Comparison of ENCODE assay signal across 30 cellular contexts in genomic region chr2:13252615-13253014, GRCh38.
"Had no signal": no experiment of that assay in that cellular context is flagged by ENCODE, and none has a peak within 500 bp of the region (broad histone marks: within the 10 kb centered on the region; RNA-seq: fewer than 3 reads in every experiment).

No MANE protein-coding gene starts in this region.

- H3K4me2 ChIP-seq: neural progenitor cell, smooth muscle cell had no signal

- DNase-seq: hypothalamus; immature natural killer cell; kidney; left colon; left lung; lower lobe of right lung; mammary epithelial cell; mesenchymal stem cell; naive thymus-derived CD8-positive, alpha-beta T cell; ovary; right lobe of liver; stimulated activated CD4-positive, alpha-beta T cell treated with anti-CD3 and anti-CD28 coated beads, Interleukin-1b, Interleukin-23, amount 100 ng/mL, for 48 hours; stimulated activated CD4-positive, alpha-beta T cell treated with anti-CD3 and anti-CD28 coated beads, Interleukin-2, amount 100 ng/mL, for 48 hours; stimulated activated CD4-positive, alpha-beta T cell treated with anti-CD3 and anti-CD28 coated beads, Interleukin-4, amount 100 ng/mL, for 4 hours; stimulated activated CD8-positive, alpha-beta memory T cell treated with anti-CD3 and anti-CD28 coated beads, Interleukin-4, amount 100 ng/mL, for 48 hours; stimulated activated naive CD4-positive, alpha-beta T cell treated with Interleukin-2 at 50 U/mL for 16 hours; stomach; testis; thyroid gland; transverse colon; upper lobe of right lung had no signal

- H3K4me1 Mint-ChIP-seq: immature natural killer cell; naive thymus-derived CD8-positive, alpha-beta T cell; nephron; neural progenitor cell; stimulated activated memory B cell treated with anti-CD40 and anti-IgM and Interleukin-4, amounts not matched to agents 10 μg/mL and 1 μg/mL and 100 μg/mL, for 72 hours had no signal

- H3K9me3 Mint-ChIP-seq: nephron; neural progenitor cell; stimulated activated memory B cell treated with anti-CD40 and anti-IgM and Interleukin-4, amounts not matched to agents 10 μg/mL and 1 μg/mL and 100 μg/mL, for 72 hours had no signal

- H3K27me3 Mint-ChIP-seq: progenitor cell of endocrine pancreas; stimulated activated memory B cell treated with anti-CD40 and anti-IgM and Interleukin-4, amounts not matched to agents 10 μg/mL and 1 μg/mL and 100 μg/mL, for 72 hours had no signal

- H3K4me3 Mint-ChIP-seq: immature natural killer cell; naive thymus-derived CD8-positive, alpha-beta T cell; nephron; neural progenitor cell; stimulated activated memory B cell treated with anti-CD40 and anti-IgM and Interleukin-4, amounts not matched to agents 10 μg/mL and 1 μg/mL and 100 μg/mL, for 72 hours had no signal

- H3K36me3 Mint-ChIP-seq: immature natural killer cell; naive thymus-derived CD8-positive, alpha-beta T cell; neural progenitor cell; stimulated activated memory B cell treated with anti-CD40 and anti-IgM and Interleukin-4, amounts not matched to agents 10 μg/mL and 1 μg/mL and 100 μg/mL, for 72 hours had no signal

- H2AFZ ChIP-seq: neural progenitor cell had no signal

- H3K27me3 ChIP-seq: left lung, neural progenitor cell, neutrophil, ovary, right atrium auricular region, right lobe of liver, stomach, testis, thyroid gland, transverse colon, upper lobe of right lung had no signal

- H3K9me3 ChIP-seq: left lung, lower lobe of right lung, neutrophil, ovary, right atrium auricular region, right lobe of liver, stomach, testis, thyroid gland, transverse colon, upper lobe of right lung had no signal

- H3K27ac ChIP-seq: left lung, lower lobe of right lung, neural progenitor cell, neutrophil, ovary, right atrium auricular region, right lobe of liver, stomach, testis, thyroid gland, transverse colon, upper lobe of right lung had no signal

- H3K36me3 ChIP-seq: left lung, lower lobe of right lung, neural progenitor cell, neutrophil, ovary, right atrium auricular region, right lobe of liver, stomach, thyroid gland, transverse colon, upper lobe of right lung had no signal

- H3K9ac ChIP-seq: neural progenitor cell had no signal

- ATAC-seq: left colon; left lung; lower lobe of right lung; naive thymus-derived CD8-positive, alpha-beta T cell; right lobe of liver; stimulated activated memory B cell treated with anti-CD40 and anti-IgM and Interleukin-4, amounts not matched to agents 10 μg/mL and 1 μg/mL and 100 μg/mL, for 72 hours; upper lobe of right lung had no signal

- H3K4me3 ChIP-seq: left lung, lower lobe of right lung, neural progenitor cell, ovary, right atrium auricular region, right lobe of liver, smooth muscle cell, stomach, testis, thyroid gland, transverse colon, upper lobe of right lung had no signal

- FAIRE-seq: islet of Langerhans, urothelium cell line had no signal

- H3K27ac Mint-ChIP-seq: immature natural killer cell; naive thymus-derived CD8-positive, alpha-beta T cell; nephron; neural progenitor cell; progenitor cell of endocrine pancreas; stimulated activated memory B cell treated with anti-CD40 and anti-IgM and Interleukin-4, amounts not matched to agents 10 μg/mL and 1 μg/mL and 100 μg/mL, for 72 hours had no signal
